ENCODE assay signal across 1 cellular context in the genomic region with DNA sequence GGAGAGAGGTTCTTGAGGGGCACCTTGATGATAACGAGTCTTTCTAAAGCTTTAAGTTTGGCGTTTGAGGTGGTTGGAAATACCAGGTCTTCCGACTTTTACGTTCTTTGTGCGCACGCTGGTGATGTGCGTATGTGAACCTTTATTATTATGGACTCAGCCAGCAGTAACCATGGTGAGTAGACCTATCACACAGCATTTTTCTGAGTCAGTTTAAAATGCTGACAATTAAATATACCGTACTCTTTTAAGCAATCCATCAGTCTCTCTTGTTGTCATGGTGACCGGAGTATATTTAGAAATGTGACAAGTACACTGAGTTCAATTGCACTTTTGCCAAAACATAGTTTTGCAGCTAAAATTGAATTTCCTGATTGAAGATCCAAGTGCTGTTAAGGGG.
TF ChIP-seq lines count a peak whose summit lies in the region.

No MANE protein-coding gene starts in this region.

TF ChIP-seq in HepG2, 621 proteins besides CTCF, POLR2A, EP300 and RAD21 (continued from another document):
- TF ChIP-seq, protein P1, sequence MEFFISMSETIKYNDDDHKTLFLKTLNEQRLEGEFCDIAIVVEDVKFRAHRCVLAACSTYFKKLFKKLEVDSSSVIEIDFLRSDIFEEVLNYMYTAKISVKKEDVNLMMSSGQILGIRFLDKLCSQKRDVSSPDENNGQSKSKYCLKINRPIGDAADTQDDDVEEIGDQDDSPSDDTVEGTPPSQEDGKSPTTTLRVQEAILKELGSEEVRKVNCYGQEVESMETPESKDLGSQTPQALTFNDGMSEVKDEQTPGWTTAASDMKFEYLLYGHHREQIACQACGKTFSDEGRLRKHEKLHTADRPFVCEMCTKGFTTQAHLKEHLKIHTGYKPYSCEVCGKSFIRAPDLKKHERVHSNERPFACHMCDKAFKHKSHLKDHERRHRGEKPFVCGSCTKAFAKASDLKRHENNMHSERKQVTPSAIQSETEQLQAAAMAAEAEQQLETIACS (CRISPR knock-in tag; IDR thresholded peaks at IDR 0.05), result no peak
- TF ChIP-seq MAFK (conservative IDR thresholded peaks at IDR 0.05 in 1 of 2, IDR thresholded peaks at IDR 0.05 in 1 of 2; ENCODE audit: low read length in 2 of 2), result 0 out of 4 replicates have a peak, but pooled peaks of 1 of the 2 experiments have one; percentile 7
